10 cellular contexts compared by ENCODE assay signal in genomic region chr3:57958642-57959406, GRCh38. TPM values are rescaled to one million over a fixed set of nuclear protein-coding genes. Genes with fewer than 3 reads are reported as not detected.
DNase-seq lines count a peak whose midpoint lies in the region; ATAC-seq, FAIRE-seq and TF ChIP-seq lines count a peak whose summit lies in the region.
"Had no signal": no experiment of that assay in that cellular context is flagged by ENCODE, and none has a peak within 500 bp of the region (broad histone marks: within the 10 kb centered on the region; RNA-seq: fewer than 3 reads in every experiment).

No MANE protein-coding gene starts in this region.

- TF ChIP-seq POLR2A in GM12891 (IDR thresholded peaks at IDR 0.05; ENCODE audit: low read depth, low read length): no peak

- H3K27ac ChIP-seq in psoas muscle: peak overlapping the region; percentile 65
- H3K27ac ChIP-seq: VCaP had no signal

- H3K4me1 ChIP-seq in psoas muscle: no peaks in the 10 kb centered on the region

- DNase-seq in GM12891 (ENCODE audit: insufficient read length, low spot score) (no peak), NCI-H226 (peak; percentile 56), fibroblast of the aortic adventitia (ENCODE audit: low read depth) (peak; percentile 61), psoas muscle (peak in 1 of 2 donors; percentile 59), foreskin melanocyte (no peak)
- DNase-seq in activated naive CD4-positive, alpha-beta T cell treated with anti-CD3 and anti-CD28 coated beads, Interleukin-2, amount 50 U/mL, for 16 hours: no peak
- DNase-seq: stimulated activated CD4-positive, alpha-beta T cell treated with anti-CD3 and anti-CD28 coated beads, Interleukin-4, amount 100 ng/mL, for 24 hours had no signal

- intact Hi-C loops in psoas muscle (cut with DNase I): no loop called here

- no peaks in the 10 kb centered on the region for H3K9me3 ChIP-seq in psoas muscle

- H3K4me3 ChIP-seq in fibroblast of the aortic adventitia (ENCODE audit: low read depth, low read length): no peak overlapping the region
- no peak overlapping the region for H3K4me3 ChIP-seq in psoas muscle

- 73 to 75% (median 74%) methylated on average over 13 of the region's 13 CpGs for WGBS in psoas muscle, 3 donors

- peak; percentile 43 for FAIRE-seq in GM12891 (lab: Jason Lieb, UNC)

- TF ChIP-seq CTCF in fibroblast of the aortic adventitia (IDR thresholded peaks at IDR 0.05; ENCODE audit: insufficient read depth, low read length) (no peak), psoas muscle (IDR thresholded peaks at IDR 0.05) (no peak)

- ATAC-seq in psoas muscle (peak in 3 of 4 donors; percentile 47 to 62 (median 56)), HG03108 (IDR thresholded peaks at IDR 0.05; ENCODE audit: unreplicated experiment) (no peak), GM21423 (IDR thresholded peaks at IDR 0.05; ENCODE audit: unreplicated experiment) (no peak)

- H3K36me3 ChIP-seq in psoas muscle (ENCODE audit: insufficient read depth in 1 of 2, low read depth in 1 of 2): no peaks in the 10 kb centered on the region

- no peaks in the 10 kb centered on the region for H3K27me3 ChIP-seq in psoas muscle (ENCODE audit: insufficient read depth in 3 of 3, low read length in 2 of 3)

TF ChIP-seq in GM12891, 5 proteins besides CTCF, POLR2A, EP300 and RAD21:
- TF ChIP-seq POU2F2 (IDR thresholded peaks at IDR 0.05; ENCODE audit: low read depth, low read length): no peak

RNA-seq across cellular contexts. Expression of gene FLNB, which starts 49.4 kb away (rescaled TPM):
- polyA plus RNA-seq in GM12891 (2012; ENCODE audit: low read depth, missing spikeins): 23.1 TPM
- total RNA-seq in fibroblast of the aortic adventitia (ENCODE audit: low replicate concordance) (44.0 and 69.0 TPM in 2 replicates), psoas muscle (10 to 100 TPM; 11.6 to 17.9 (median 15.4) TPM)
- 10 to 100 TPM in 2 of 3 donors, 1 to 10 TPM in 1; 6.4 to 14.7 (median 11.0) TPM for polyA plus RNA-seq in psoas muscle

Comparison
In these comparisons a context has a peak if more than half of its experiments do, and no peak if none do; other contexts are left out.
1. DNase-seq: peak in NCI-H226 (single experiment) and fibroblast of the aortic adventitia (single experiment); none in GM12891 (single experiment), foreskin melanocyte (single experiment) and activated naive CD4-positive, alpha-beta T cell treated with anti-CD3 and anti-CD28 coated beads, Interleukin-2, amount 50 U/mL, for 16 hours (single experiment).
2. ATAC-seq: peak in psoas muscle (3 of 4); none in HG03108 (single experiment) and GM21423 (single experiment).